Comparison of ENCODE assay signal across 1 cellular context in the genomic region with DNA sequence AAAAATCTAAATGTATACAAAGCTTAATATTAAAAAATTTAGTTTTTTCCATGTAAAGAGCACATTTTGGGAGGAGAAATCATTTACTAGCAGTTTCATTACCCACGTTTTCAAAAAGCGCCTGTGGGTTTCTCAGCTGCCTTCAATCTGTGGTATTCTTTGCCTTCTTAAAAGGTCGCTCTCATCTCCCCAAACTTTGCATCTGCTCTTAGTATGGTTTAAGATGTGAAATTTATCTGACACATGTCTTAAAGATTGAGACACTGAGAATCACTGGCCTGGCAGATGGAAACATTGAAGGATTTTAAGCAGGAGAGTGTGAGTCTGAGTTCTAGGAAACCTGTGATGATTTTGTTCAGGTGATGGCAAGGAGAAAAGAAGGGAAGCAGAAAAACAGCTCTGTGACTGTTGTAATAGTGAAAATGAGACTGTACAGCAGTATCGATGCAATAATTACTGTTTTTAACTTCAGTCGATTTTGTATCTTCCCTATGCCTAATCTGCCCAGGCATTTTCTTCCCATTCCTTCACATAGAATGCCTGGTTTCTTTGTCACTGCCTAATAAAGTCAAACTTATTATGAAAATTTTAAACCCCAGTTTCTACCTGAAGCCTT.
A peak's percentile ranks its signal among the peaks of the same experiment; 100 is the strongest.
TF ChIP-seq lines count a peak whose summit lies in the region.

No MANE protein-coding gene starts in this region.

TF ChIP-seq in GM12878, 131 proteins besides CTCF, POLR2A, EP300 and RAD21 (continued from another document):
- TF ChIP-seq, protein P1, sequence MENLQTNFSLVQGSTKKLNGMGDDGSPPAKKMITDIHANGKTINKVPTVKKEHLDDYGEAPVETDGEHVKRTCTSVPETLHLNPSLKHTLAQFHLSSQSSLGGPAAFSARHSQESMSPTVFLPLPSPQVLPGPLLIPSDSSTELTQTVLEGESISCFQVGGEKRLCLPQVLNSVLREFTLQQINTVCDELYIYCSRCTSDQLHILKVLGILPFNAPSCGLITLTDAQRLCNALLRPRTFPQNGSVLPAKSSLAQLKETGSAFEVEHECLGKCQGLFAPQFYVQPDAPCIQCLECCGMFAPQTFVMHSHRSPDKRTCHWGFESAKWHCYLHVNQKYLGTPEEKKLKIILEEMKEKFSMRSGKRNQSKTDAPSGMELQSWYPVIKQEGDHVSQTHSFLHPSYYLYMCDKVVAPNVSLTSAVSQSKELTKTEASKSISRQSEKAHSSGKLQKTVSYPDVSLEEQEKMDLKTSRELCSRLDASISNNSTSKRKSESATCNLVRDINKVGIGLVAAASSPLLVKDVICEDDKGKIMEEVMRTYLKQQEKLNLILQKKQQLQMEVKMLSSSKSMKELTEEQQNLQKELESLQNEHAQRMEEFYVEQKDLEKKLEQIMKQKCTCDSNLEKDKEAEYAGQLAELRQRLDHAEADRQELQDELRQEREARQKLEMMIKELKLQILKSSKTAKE (IDR thresholded peaks at IDR 0.05; ENCODE audit: low read depth, poor library complexity, severe bottlenecking), result peak; percentile 15
- TF ChIP-seq NRF1 (conservative IDR thresholded peaks at IDR 0.05; ENCODE audit: low read depth, low read length), result no peak
- TF ChIP-seq SMARCA5 (IDR thresholded peaks at IDR 0.05), result 0 out of 2 replicates have a peak, but pooled peaks have one; percentile 31
- 0 out of 2 replicates have a peak, but pooled peaks have one; percentile 25 for TF ChIP-seq RAD51 (IDR thresholded peaks at IDR 0.05)
- 0 out of 2 replicates have a peak, but pooled peaks have one; percentile 15 for TF ChIP-seq NBN (IDR thresholded peaks at IDR 0.05)
- 0 out of 2 replicates have a peak, but pooled peaks have one; percentile 11 for TF ChIP-seq RUNX3 (IDR thresholded peaks at IDR 0.05; ENCODE audit: low read length)
- peak; percentile 15; the same call in 1 of the 2 replicates for TF ChIP-seq MTA2 (IDR thresholded peaks at IDR 0.05; ENCODE audit: low read depth)
- no peak for TF ChIP-seq ZNF384 (IDR thresholded peaks at IDR 0.05; ENCODE audit: borderline replicate concordance, low read depth, low read length)
- 0 out of 2 replicates have a peak, but pooled peaks have one; percentile 17 for TF ChIP-seq DPF2 (IDR thresholded peaks at IDR 0.05)
TF ChIP-seq in GM12878: peak in this region for 9.
